9 cellular contexts compared by ENCODE assay signal in genomic region chr1:53541761-53542550, GRCh38.
A peak's percentile ranks its signal among the peaks of the same experiment; 100 is the strongest.
DNase-seq lines count a peak whose midpoint lies in the region; TF ChIP-seq lines count a peak whose summit lies in the region.
"Had no signal": no experiment of that assay in that cellular context is flagged by ENCODE, and none has a peak within 500 bp of the region (broad histone marks: within the 10 kb centered on the region; RNA-seq: fewer than 3 reads in every experiment).

No MANE protein-coding gene starts in this region.

- in situ Hi-C loops in GM13977 (cut with MboI; ENCODE audit: low pct_unique_long_range_greater_than_20kb, low sequenced_read_pairs, unreplicated experiment) = no loop called here

- TF ChIP-seq CTCF in 22Rv1 (IDR thresholded peaks at IDR 0.05) (peak; percentile 68), GM13977 (IDR thresholded peaks at IDR 0.05; ENCODE audit: extremely low read depth, insufficient read depth, missing control alignments) (peak; percentile 16), VCaP (conservative IDR thresholded peaks at IDR 0.05) (peak; percentile 36)

- H3K27ac ChIP-seq in 22Rv1 (no peak overlapping the region), VCaP (no peak overlapping the region)
- H3K27ac ChIP-seq: SK-N-MC had no signal

- no peak for DNase-seq in GM13977 (ENCODE audit: low spot score)
- peak; percentile 83 for DNase-seq in iris pigment epithelial cell (ENCODE audit: low read depth)
- no peak for DNase-seq in NAMALWA (ENCODE audit: low spot score)
- DNase-seq in activated CD4-positive, CD25-positive, alpha-beta regulatory T cell (lab: John Stamatoyannopoulos, UW) = no peak
- DNase-seq in GF-D8 (lab: John Stamatoyannopoulos, UW) = no peak
- no peak for DNase-seq in stimulated activated naive CD4-positive, alpha-beta T cell (lab: John Stamatoyannopoulos, UW)

Comparison
In these comparisons a context has a peak if more than half of its experiments do, and no peak if none do; other contexts are left out.
1. CTCF ChIP-seq: peak in every context shown above with its lines; median percentile 68 in 22Rv1; 36 in VCaP; 16 in GM13977.